In genomic region chr17:75683467-75684041, GRCh38 we compare ENCODE assay signal across 12 cellular contexts. TPM values are rescaled to one million over a fixed set of nuclear protein-coding genes. Genes with fewer than 3 reads are reported as not detected.
DNase-seq lines count a peak whose midpoint lies in the region; ATAC-seq, FAIRE-seq and TF ChIP-seq lines count a peak whose summit lies in the region.
"Had no signal": no experiment of that assay in that cellular context is flagged by ENCODE, and none has a peak within 500 bp of the region (broad histone marks: within the 10 kb centered on the region; RNA-seq: fewer than 3 reads in every experiment).

No MANE protein-coding gene starts in this region.

- peak overlapping the region in 3 of 10 donors; percentile 4 to 86 (median 20) for H3K27ac ChIP-seq in heart right ventricle
- H3K27ac ChIP-seq: HL-60, parathyroid adenoma had no signal

- ATAC-seq in GM21528 (IDR thresholded peaks at IDR 0.05; ENCODE audit: low FRiP score, unreplicated experiment) (no peak), left lobe of liver (no peak), heart right ventricle (no peak)

- TF ChIP-seq CTCF in heart right ventricle (IDR thresholded peaks at IDR 0.05): no peak

- H3K4me1 ChIP-seq in heart right ventricle: peaks cover 25 to 87% (median 60%) of the 10 kb centered on the region in 9 donors

- 63 to 68% methylated on average over 5 of the region's 5 CpGs for WGBS in heart right ventricle, 2 donors

- H3K27me3 ChIP-seq in heart right ventricle: no peaks in the 10 kb centered on the region

- TF ChIP-seq POLR2A in erythroblast (IDR thresholded peaks at IDR 0.05; ENCODE audit: low read length): no peak

- intact Hi-C loops in heart right ventricle (cut with DNase I): no loop called here

- peak; percentile 84 for FAIRE-seq in RCC 7860 (lab: Jason Lieb, UNC)
- FAIRE-seq: D721Med, GM18507 had no signal

- peaks cover 0 to 35% (median 0%) of the 10 kb centered on the region in 9 donors for H3K36me3 ChIP-seq in heart right ventricle

- peak; percentile 89 for DNase-seq in Daoy (ENCODE audit: low read depth)
- peak; percentile 81 for DNase-seq in RCC 7860 (ENCODE audit: low spot score)
- DNase-seq in erythroblast (lab: John Stamatoyannopoulos, UW): peak; percentile 29 to 72
- peak; percentile 76 for DNase-seq in renal cortical epithelial cell (ENCODE audit: low read depth)
- DNase-seq in left lobe of liver (ENCODE audit: low spot score): no peak
- no peak for DNase-seq in heart right ventricle
- no peak for DNase-seq in NCI-H774 (lab: John Stamatoyannopoulos, UW)

- H3K9me3 ChIP-seq in heart right ventricle: no peaks in the 10 kb centered on the region

- no peak overlapping the region for H3K4me3 ChIP-seq in heart right ventricle

RNA-seq across cellular contexts. Expression of gene SAP30BP, which starts 16.4 kb away (rescaled TPM):
- 98.3 and 118 TPM in 2 replicates for total RNA-seq in Daoy (2014; rRNA removed; shearing (Covaris generic))
- total RNA-seq in renal cortical epithelial cell: 55.6 and 104 TPM in 2 replicates
- total RNA-seq in left lobe of liver: 31.6 TPM
- total RNA-seq in heart right ventricle: 10 to 100 TPM; 41.7 to 64.4 (median 55.8) TPM
- 100 to 1,000 TPM in 1 of 2 donors, 10 to 100 TPM in 1; 78.4 to 115 TPM for polyA plus RNA-seq in heart right ventricle

RNA-seq across cellular contexts. Expression of gene RECQL5, which starts 16.6 kb away (rescaled TPM):
- total RNA-seq in Daoy (2014; rRNA removed; shearing (Covaris generic)): 17.7 and 18.2 TPM in 2 replicates
- 11.1 and 21.3 TPM in 2 replicates for total RNA-seq in renal cortical epithelial cell
- 26.0 TPM for total RNA-seq in left lobe of liver
- total RNA-seq in heart right ventricle: 10 to 100 TPM in 8 of 10 donors, 1 to 10 TPM in 2; 9.2 to 14.4 (median 10.7) TPM
- polyA plus RNA-seq in heart right ventricle: 10 to 100 TPM in 1 of 2 donors, 1 to 10 TPM in 1; 6.3 to 32.1 TPM

RNA-seq across cellular contexts. Expression of gene ITGB4, which starts 37.7 kb away (rescaled TPM):
- total RNA-seq in Daoy (2014; rRNA removed; shearing (Covaris generic)): 3.6 and 3.9 TPM in 2 replicates
- total RNA-seq in renal cortical epithelial cell: 76.9 and 82.5 TPM in 2 replicates
- total RNA-seq in left lobe of liver: 2.6 TPM
- 10 to 100 TPM in 2 of 10 donors, 1 to 10 TPM in 8; 4.7 to 11.3 (median 9.0) TPM for total RNA-seq in heart right ventricle
- polyA plus RNA-seq in heart right ventricle: 10 to 100 TPM in 1 of 2 donors, 1 to 10 TPM in 1; 4.6 to 17.0 TPM

RNA-seq across cellular contexts. Expression of gene SMIM5, which starts 50.3 kb away (rescaled TPM):
- not detected in 2 replicates for total RNA-seq in Daoy (2014; rRNA removed; shearing (Covaris generic))
- total RNA-seq in renal cortical epithelial cell (0.20 and 1.6 TPM in 2 replicates), left lobe of liver (0.13 TPM), heart right ventricle (10 to 100 TPM in 2 of 10 donors, 1 to 10 TPM in 8; 1.9 to 14.2 (median 6.5) TPM)
- polyA plus RNA-seq in heart right ventricle: 10 to 100 TPM in 1 of 2 donors, 1 to 10 TPM in 1; 3.1 to 19.2 TPM

Comparison
In these comparisons a context has a peak if more than half of its experiments do, and no peak if none do; other contexts are left out.
1. DNase-seq: peak in Daoy (single experiment), RCC 7860 (single experiment), erythroblast (2 of 2) and renal cortical epithelial cell (single experiment); none in left lobe of liver (single experiment), heart right ventricle (0 of 2) and NCI-H774 (single experiment).